Comparison of ENCODE assay signal across 8 cellular contexts in genomic region chr11:30586251-30587144, GRCh38. TPM values are rescaled to one million over a fixed set of nuclear protein-coding genes. Genes with fewer than 3 reads are reported as not detected.
DNase-seq lines count a peak whose midpoint lies in the region; ATAC-seq and TF ChIP-seq lines count a peak whose summit lies in the region.

MPPED2 (minus strand) TSS chr11:30586353; CDS start chr11:30580373, 5,980 bp downstream.

- no peaks in the 10 kb centered on the region for H3K27me3 ChIP-seq in right atrium auricular region
- H3K27me3 ChIP-seq in rectal smooth muscle tissue (ENCODE audit: control insufficient read depth, insufficient read depth, low read length) = no peaks in the 10 kb centered on the region

- peak; percentile 32 to 64 for TF ChIP-seq CTCF in right atrium auricular region (IDR thresholded peaks at IDR 0.05)

- no peaks in the 10 kb centered on the region for H3K36me3 ChIP-seq in right atrium auricular region
- no peaks in the 10 kb centered on the region for H3K36me3 ChIP-seq in rectal smooth muscle tissue (ENCODE audit: control insufficient read depth, insufficient read depth, low read length)

- peaks cover 2% of the 10 kb centered on the region for H3K36me3 Mint-ChIP-seq in IgD-negative memory B cell
- no peaks in the 10 kb centered on the region for H3K36me3 Mint-ChIP-seq in activated naive CD8-positive, alpha-beta T cell

- no peaks in the 10 kb centered on the region for H3K9me3 ChIP-seq in right atrium auricular region

- H3K27me3 Mint-ChIP-seq in IgD-negative memory B cell = peaks cover 43% of the 10 kb centered on the region
- H3K27me3 Mint-ChIP-seq in activated naive CD8-positive, alpha-beta T cell = peaks cover 25% of the 10 kb centered on the region

- H3K4me1 ChIP-seq in right atrium auricular region (peaks cover 0 to 14% of the 10 kb centered on the region in 2 donors), rectal smooth muscle tissue (ENCODE audit: control insufficient read depth, insufficient read depth, low read length) (peaks cover 2% of the 10 kb centered on the region)

- peaks cover 0 to 1% (median 0%) of the 10 kb centered on the region in 3 donors for H3K9me3 Mint-ChIP-seq in IgD-negative memory B cell
- no peaks in the 10 kb centered on the region for H3K9me3 Mint-ChIP-seq in activated naive CD8-positive, alpha-beta T cell (ENCODE audit: low read depth)

- H3K27ac ChIP-seq in right atrium auricular region (peak within 1 kb of the TSS; percentile 82 to 85), rectal smooth muscle tissue (ENCODE audit: low read depth, low read length) (peak within 1 kb of the TSS; percentile 88)

- peak within 1 kb of the TSS; percentile 79 to 88 for H3K4me3 ChIP-seq in right atrium auricular region
- H3K4me3 ChIP-seq in rectal smooth muscle tissue (ENCODE audit: low read length) = peak within 1 kb of the TSS; percentile 61

- H3K4me3 Mint-ChIP-seq in IgD-negative memory B cell = peak within 1 kb of the TSS in 3 of 4 donors; percentile 76 to 81 (median 77)
- H3K4me3 Mint-ChIP-seq in activated naive CD8-positive, alpha-beta T cell = peak within 1 kb of the TSS; percentile 75

- H3K9ac ChIP-seq in rectal smooth muscle tissue (ENCODE audit: low read length) = no peak within 1 kb of the TSS

- peak within 1 kb of the TSS in 1 of 3 donors; percentile 34 for H3K27ac Mint-ChIP-seq in IgD-negative memory B cell
- no peak within 1 kb of the TSS for H3K27ac Mint-ChIP-seq in activated naive CD8-positive, alpha-beta T cell

- H3K4me1 Mint-ChIP-seq in IgD-negative memory B cell = peaks cover 0 to 11% (median 2%) of the 10 kb centered on the region in 3 donors
- H3K4me1 Mint-ChIP-seq in activated naive CD8-positive, alpha-beta T cell (ENCODE audit: low read depth) = peaks cover 11% of the 10 kb centered on the region

- DNase-seq in NCI-H1436 (lab: John Stamatoyannopoulos, UW) (peak; percentile 6), NCI-H1436 treated with DMSO at 0.1 percent for 48 hours (lab: John Stamatoyannopoulos, UW) (no peak), right atrium auricular region (ENCODE audit: low spot score) (no peak), A172 (ENCODE audit: low spot score) (no peak)

- ATAC-seq in GM21528 (IDR thresholded peaks at IDR 0.05; ENCODE audit: low FRiP score, unreplicated experiment) = peak; percentile 95

RNA-seq across cellular contexts. Expression of gene MPPED2, which starts in this region (rescaled TPM):
- 0.65 TPM for polyA plus RNA-seq in IgD-negative memory B cell
- total RNA-seq in right atrium auricular region = 1 to 10 TPM; 1.1 to 1.6 TPM
- total RNA-seq in A172 (2014; rRNA removed; shearing (Covaris generic)) = not detected in 2 replicates
